8 cellular contexts compared by ENCODE assay signal in the genomic region with DNA sequence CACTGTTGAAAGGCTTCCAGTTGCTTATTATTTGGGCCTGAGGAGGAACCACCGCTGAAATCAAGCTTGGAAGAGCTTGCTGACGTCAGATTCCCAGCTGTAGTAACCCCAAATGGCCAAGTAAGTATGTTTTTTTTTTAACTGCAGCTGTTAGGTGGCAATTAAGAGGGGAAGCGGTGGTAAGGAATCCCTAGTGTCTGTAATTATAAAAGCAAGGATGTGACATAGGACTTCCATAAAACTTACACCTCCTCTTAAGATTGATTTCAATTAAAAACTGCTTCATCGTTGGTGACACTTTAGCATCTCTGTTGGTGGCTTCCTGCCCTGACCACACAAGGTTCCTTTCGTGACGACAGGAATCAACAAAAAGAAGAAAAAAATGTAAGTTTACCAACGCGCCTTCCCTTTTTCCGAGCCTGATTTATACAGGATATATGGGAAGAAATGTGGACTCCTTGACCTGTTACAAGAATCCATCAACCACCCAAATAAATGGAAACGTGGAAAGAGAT. TPM values are rescaled to one million over a fixed set of nuclear protein-coding genes. Genes with fewer than 3 reads are reported as not detected.
A peak's percentile ranks its signal among the peaks of the same experiment; 100 is the strongest.
DNase-seq lines count a peak whose midpoint lies in the region; ATAC-seq and TF ChIP-seq lines count a peak whose summit lies in the region.

No MANE protein-coding gene starts in this region.

- H2BK120ac ChIP-seq in IMR-90 (ENCODE audit: low read depth, low read length), result no peak overlapping the region

- dilution Hi-C loops in IMR-90 (cut with HindIII; ENCODE audit: low sequenced_read_pairs, unreplicated experiment), result no loop called here

- peak; percentile 8 for ATAC-seq in CD8-positive, alpha-beta T cell
- no peak for ATAC-seq in IMR-90 (ENCODE audit: low read depth)
- no peak for ATAC-seq in activated CD8-positive, alpha-beta T cell treated with anti-CD3 and anti-CD28 coated beads for 36 hours

- H3K4me3 Mint-ChIP-seq in CD8-positive, alpha-beta T cell, result peak overlapping the region; percentile 92
- peak overlapping the region; percentile 80 for H3K4me3 Mint-ChIP-seq in activated CD8-positive, alpha-beta T cell treated with anti-CD3 and anti-CD28 coated beads for 36 hours

- H3K9me3 ChIP-seq in CD8-positive, alpha-beta T cell (ENCODE audit: low read length), result no peaks in the 10 kb centered on the region
- H3K9me3 ChIP-seq in IMR-90 (ENCODE audit: control insufficient read depth, insufficient read depth, low read length), result no peaks in the 10 kb centered on the region
- no peaks in the 10 kb centered on the region for H3K9me3 ChIP-seq in parathyroid adenoma (ENCODE audit: control insufficient read depth, low read length)

- H4K20me1 ChIP-seq in IMR-90 (ENCODE audit: insufficient read depth, low read length), result no peaks in the 10 kb centered on the region

- H3K56ac ChIP-seq in IMR-90 (ENCODE audit: extremely low read depth, insufficient read depth, low read length), result peak overlapping the region; percentile 51; the same call in 1 of the 2 replicates

- no peak overlapping the region; the same call in 2 of the 3 replicates for H2BK15ac ChIP-seq in IMR-90 (ENCODE audit: low read depth, low read length)

- no peaks in the 10 kb centered on the region for H3K79me2 ChIP-seq in parathyroid adenoma

- H2AK5ac ChIP-seq in IMR-90 (ENCODE audit: low read depth, low read length), result peak overlapping the region; percentile 55; the same call in 1 of the 2 replicates

- H2AFZ ChIP-seq in IMR-90 (replicated peaks; ENCODE audit: low read length, poor library complexity), result peak overlapping the region; percentile 97
- H2AFZ ChIP-seq in parathyroid adenoma, result peak overlapping the region; percentile 94

- no peak overlapping the region for H2BK20ac ChIP-seq in IMR-90 (ENCODE audit: low read depth, low read length)

- H3K9me3 Mint-ChIP-seq in CD8-positive, alpha-beta T cell, result no peaks in the 10 kb centered on the region
- no peaks in the 10 kb centered on the region for H3K9me3 Mint-ChIP-seq in activated CD8-positive, alpha-beta T cell treated with anti-CD3 and anti-CD28 coated beads for 36 hours

- peaks cover 30% of the 10 kb centered on the region for H3K4me1 ChIP-seq in CD8-positive, alpha-beta T cell (ENCODE audit: insufficient read depth, low read length)
- H3K4me1 ChIP-seq in IMR-90 (ENCODE audit: control insufficient read depth, insufficient read depth, low read length), result peaks cover 9% of the 10 kb centered on the region
- H3K4me1 ChIP-seq in parathyroid adenoma, result no peaks in the 10 kb centered on the region

- peak overlapping the region; percentile 9 for H3K18ac ChIP-seq in IMR-90 (ENCODE audit: low read depth, low read length)

- H3K27me3 ChIP-seq in CD8-positive, alpha-beta T cell (ENCODE audit: insufficient read depth, low read length), result no peaks in the 10 kb centered on the region
- H3K27me3 ChIP-seq in IMR-90 (ENCODE audit: control insufficient read depth, insufficient read depth, low read length) (no peaks in the 10 kb centered on the region), parathyroid adenoma (ENCODE audit: control insufficient read depth, insufficient read depth, low read length) (no peaks in the 10 kb centered on the region)

- peak overlapping the region; percentile 61 for H3K4me3 ChIP-seq in CD8-positive, alpha-beta T cell (ENCODE audit: low read depth, low read length)
- H3K4me3 ChIP-seq in IMR-90 (ENCODE audit: insufficient read depth, low read depth, low read length), result peak overlapping the region; percentile 86
- H3K4me3 ChIP-seq in fibroblast of mammary gland (ENCODE audit: control insufficient read depth, low read depth, low read length), result peak overlapping the region; percentile 59
- H3K4me3 ChIP-seq in parathyroid adenoma (ENCODE audit: low read depth, low read length), result peak overlapping the region; percentile 67

- peak overlapping the region; percentile 69 for H2BK5ac ChIP-seq in IMR-90 (ENCODE audit: low read depth, low read length, poor library complexity, severe bottlenecking)

- H3K9me1 ChIP-seq in IMR-90 (ENCODE audit: insufficient read depth, low read length), result peaks cover 11% of the 10 kb centered on the region; the same call in 1 of the 2 replicates

- H3K4me2 ChIP-seq in IMR-90 (ENCODE audit: low read depth, low read length), result peak overlapping the region; percentile 93
- H3K4me2 ChIP-seq in parathyroid adenoma (ENCODE audit: low read length), result peak overlapping the region; percentile 74

- POLR2A ChIA-PET in CD8-positive, alpha-beta T cell (lab: Charles Lee), result interaction anchor here (1.4 kb wide), 1 partner anchor 10 kb away, joined by 8 read pairs; no protein-coding TSS in a partner anchor
- POLR2A ChIA-PET in IMR-90 (lab: Charles Lee; ENCODE audit: unreplicated experiment), result no interaction called here
- POLR2A ChIA-PET in activated CD8-positive, alpha-beta T cell treated with anti-CD3 and anti-CD28 coated beads for 36 hours (lab: Charles Lee), result no interaction called here

- no peak overlapping the region; a peak in 1 of 4 replicates for H4K8ac ChIP-seq in IMR-90 (ENCODE audit: low read depth in 2 of 2, low read length in 2 of 2)

- no peak overlapping the region for H4K5ac ChIP-seq in IMR-90 (ENCODE audit: low read depth, low read length)

- H3K27me3 Mint-ChIP-seq in CD8-positive, alpha-beta T cell (ENCODE audit: low read depth), result no peaks in the 10 kb centered on the region
- H3K27me3 Mint-ChIP-seq in activated CD8-positive, alpha-beta T cell treated with anti-CD3 and anti-CD28 coated beads for 36 hours, result no peaks in the 10 kb centered on the region

- no peaks in the 10 kb centered on the region for H3K36me3 ChIP-seq in CD8-positive, alpha-beta T cell (ENCODE audit: insufficient read depth, low read length)
- no peaks in the 10 kb centered on the region for H3K36me3 ChIP-seq in IMR-90 (ENCODE audit: control insufficient read depth, insufficient read depth, low read length)
- H3K36me3 ChIP-seq in parathyroid adenoma (ENCODE audit: control insufficient read depth, insufficient read depth, low read length), result no peaks in the 10 kb centered on the region

- H3K9ac ChIP-seq in IMR-90 (ENCODE audit: low read depth, low read length) (peak overlapping the region; percentile 54), parathyroid adenoma (no peak overlapping the region)

- peaks cover 7% of the 10 kb centered on the region for H3K36me3 Mint-ChIP-seq in CD8-positive, alpha-beta T cell
- H3K36me3 Mint-ChIP-seq in activated CD8-positive, alpha-beta T cell treated with anti-CD3 and anti-CD28 coated beads for 36 hours (ENCODE audit: low read depth), result peaks cover 18% of the 10 kb centered on the region

- peak overlapping the region; percentile 62; the same call in 1 of the 2 replicates for H3K23ac ChIP-seq in IMR-90 (ENCODE audit: low read depth, low read length)

- no peak overlapping the region; the same call in 1 of the 2 replicates for H3K4ac ChIP-seq in IMR-90 (ENCODE audit: low read depth, low read length)

- H3K27ac Mint-ChIP-seq in CD8-positive, alpha-beta T cell, result peak overlapping the region; percentile 97
- H3K27ac Mint-ChIP-seq in activated CD8-positive, alpha-beta T cell treated with anti-CD3 and anti-CD28 coated beads for 36 hours, result peak overlapping the region; percentile 89

- intact Hi-C loops in CD8-positive, alpha-beta T cell (cut with DNase I, micrococcal nuclease), result loop anchor here (2.0 to 10.0 kb wide), 11 partner anchors 48 to 1842 kb away; partner anchors contain the start of genes KLF3 (in 1 of the 2), TBC1D1 (in 1 of the 2), TLR6 (in 1 of the 2) and UGDH (in 1 of the 2)
- intact Hi-C loops in IMR-90 (cut with micrococcal nuclease), result loop anchor here (5.0 kb wide), 1 partner anchor 117 kb away; no protein-coding TSS in a partner anchor
- intact Hi-C loops in activated CD8-positive, alpha-beta T cell treated with anti-CD3 and anti-CD28 coated beads for 36 hours (cut with micrococcal nuclease), result loop anchor here (5.0 to 10.0 kb wide), 2 partner anchors 83 to 980 kb away; partner anchors contain the start of gene KLF3
- intact Hi-C loops in posterior vena cava (cut with DNase I), result no loop called here

- WGBS in IMR-90 (ENCODE audit: extremely low coverage in 2 of 2, insufficient read length in 1 of 2), 2 experiments, result 0% methylated on average over 2 of the region's 10 CpGs; no CpG with 5 or more reads in 1 of the 2 experiments

- in situ Hi-C loops in IMR-90 (cut with MboI; ENCODE audit: low sequenced_read_pairs), result no loop called here
- in situ Hi-C loops in GM13977 (cut with MboI; ENCODE audit: low pct_unique_long_range_greater_than_20kb, low sequenced_read_pairs, unreplicated experiment), result no loop called here

- no peak overlapping the region for H2AK9ac ChIP-seq in IMR-90 (replicated peaks; ENCODE audit: low read depth, low read length, poor library complexity)

- BruUV-seq in IMR-90 (replicated peaks; lab: Mats Ljungman, UMichigan), result TSS peak; percentile 51

- TF ChIP-seq POLR2A in IMR-90 (IDR thresholded peaks at IDR 0.05; ENCODE audit: low read depth, low read length), result no peak

- H3K27ac ChIP-seq in CD8-positive, alpha-beta T cell (ENCODE audit: low read depth, low read length), result peak overlapping the region; percentile 84
- H3K27ac ChIP-seq in IMR-90 (ENCODE audit: insufficient read depth, low read length) (peak overlapping the region; percentile 67), parathyroid adenoma (peak overlapping the region; percentile 76)

- H3K14ac ChIP-seq in IMR-90 (replicated peaks; ENCODE audit: low read depth, low read length), result peak overlapping the region; percentile 8

- H3K79me1 ChIP-seq in IMR-90 (ENCODE audit: low read depth in 1 of 2, low read length in 2 of 2), result peaks cover 12 to 31% of the 10 kb centered on the region in 2 experiments; a peak in 3 of 4 replicates

- H4K91ac ChIP-seq in IMR-90 (ENCODE audit: insufficient read depth, low read depth, low read length), result no peak overlapping the region

- CTCF ChIA-PET in CD8-positive, alpha-beta T cell (lab: Charles Lee), result interaction anchor here (1.3 kb wide), 2 partner anchors 83 to 140 kb away, joined by 3 to 4 read pairs; no protein-coding TSS in a partner anchor
- CTCF ChIA-PET in IMR-90 (lab: Yijun Ruan, JAX), result interaction anchor here (1.0 kb wide), 1 partner anchor 82 kb away, joined by 4 read pairs; no protein-coding TSS in a partner anchor
- CTCF ChIA-PET in activated CD8-positive, alpha-beta T cell treated with anti-CD3 and anti-CD28 coated beads for 36 hours (lab: Charles Lee), result no interaction called here

- peaks cover 47% of the 10 kb centered on the region for H3K4me1 Mint-ChIP-seq in CD8-positive, alpha-beta T cell (ENCODE audit: low read depth)
- peaks cover 37% of the 10 kb centered on the region for H3K4me1 Mint-ChIP-seq in activated CD8-positive, alpha-beta T cell treated with anti-CD3 and anti-CD28 coated beads for 36 hours (ENCODE audit: low read depth)

- no peak for TF ChIP-seq RAD21 in IMR-90 (IDR thresholded peaks at IDR 0.05; ENCODE audit: low read length)

- DNase-seq in CD8-positive, alpha-beta T cell, result peak in 6 of 7 experiments; percentile 22 to 74 (median 48)
- peak; percentile 82 for DNase-seq in IMR-90
- DNase-seq in activated CD8-positive, alpha-beta T cell treated with anti-CD3 and anti-CD28 coated beads for 36 hours, result peak; percentile 72
- DNase-seq in fibroblast of mammary gland (ENCODE audit: low read depth), result peak; percentile 87
- no peak for DNase-seq in posterior vena cava (ENCODE audit: low spot score)
- no peak for DNase-seq in NCI-H1436 (lab: John Stamatoyannopoulos, UW)
- DNase-seq in GM13977 (ENCODE audit: low spot score), result no peak

- TF ChIP-seq CTCF in CD8-positive, alpha-beta T cell (IDR thresholded peaks at IDR 0.05), result no peak
- no peak for TF ChIP-seq CTCF in IMR-90 (conservative IDR thresholded peaks at IDR 0.05; ENCODE audit: low read depth, low read length)
- no peak for TF ChIP-seq CTCF in activated CD8-positive, alpha-beta T cell treated with anti-CD3 and anti-CD28 coated beads for 36 hours (IDR thresholded peaks at IDR 0.05)
- TF ChIP-seq CTCF in fibroblast of mammary gland (conservative IDR thresholded peaks at IDR 0.05; ENCODE audit: control insufficient read depth, insufficient read depth, low read depth, low read length), result no peak
- no peak for TF ChIP-seq CTCF in parathyroid adenoma (IDR thresholded peaks at IDR 0.05)
- TF ChIP-seq CTCF in GM13977 (IDR thresholded peaks at IDR 0.05; ENCODE audit: extremely low read depth, insufficient read depth, missing control alignments), result no peak

RNA-seq across cellular contexts. Expression of gene RELL1, which starts 0.9 kb away (rescaled TPM):
- 10 to 100 TPM; 60.7 to 61.7 TPM for total RNA-seq in CD8-positive, alpha-beta T cell
- total RNA-seq in IMR-90 (2012; rRNA removed) (39.6 and 53.6 TPM in 2 replicates), posterior vena cava (10 to 100 TPM; 33.6 to 40.5 TPM)
- 6.8 TPM in 2 replicates for polyA plus RNA-seq in IMR-90 (2012; rRNA removed)
- polyA plus RNA-seq in IMR-90 (2012; cell fraction: cytosol; rRNA removed), result 5.6 TPM in 2 replicates
- 3.8 and 4.2 TPM in 2 replicates for polyA plus RNA-seq in IMR-90 (2012; cell fraction: nucleus; rRNA removed; ENCODE audit: low replicate concordance)
- total RNA-seq in activated CD8-positive, alpha-beta T cell treated with anti-CD3 and anti-CD28 coated beads for 36 hours, result 10 to 100 TPM; 13.8 to 15.3 TPM

Comparison
In these comparisons a context has a peak if more than half of its experiments do, and no peak if none do; other contexts are left out.
1. DNase-seq: peak in CD8-positive, alpha-beta T cell (6 of 7), IMR-90 (single experiment), activated CD8-positive, alpha-beta T cell treated with anti-CD3 and anti-CD28 coated beads for 36 hours (single experiment) and fibroblast of mammary gland (single experiment); none in posterior vena cava (single experiment), NCI-H1436 (single experiment) and GM13977 (single experiment).
2. intact Hi-C loops: an anchor here in CD8-positive, alpha-beta T cell (2.0 to 10.0 kb wide), IMR-90 (5.0 kb wide) and activated CD8-positive, alpha-beta T cell treated with anti-CD3 and anti-CD28 coated beads for 36 hours (5.0 to 10.0 kb wide); none called in posterior vena cava.
3. Peak in every context shown above with its lines, with median percentiles within 50 percentile points of each other: H3K27ac ChIP-seq and H3K4me3 ChIP-seq.